In genomic region chr19:35755550-35756371, GRCh38 we compare ENCODE assay signal across 1 cellular context.
A peak's percentile ranks its signal among the peaks of the same experiment; 100 is the strongest.
TF ChIP-seq lines count a peak whose summit lies in the region.

No MANE protein-coding gene starts in this region.

TF ChIP-seq in HepG2, 621 proteins besides CTCF, POLR2A, EP300 and RAD21:
- no peak for TF ChIP-seq MEIS2 (CRISPR knock-in tag; IDR thresholded peaks at IDR 0.05)
- TF ChIP-seq ATF2 (CRISPR knock-in tag; IDR thresholded peaks at IDR 0.05), result no peak
- TF ChIP-seq ZNF589 (CRISPR knock-in tag; conservative IDR thresholded peaks at IDR 0.05), result no peak
- TF ChIP-seq AGO2 (optimal IDR thresholded peaks at IDR 0.05; ENCODE audit: low read depth, low read length), result peak; percentile 22
- TF ChIP-seq ZNF7 (CRISPR knock-in tag; IDR thresholded peaks at IDR 0.05), result no peak
- TF ChIP-seq ZNF121 (CRISPR knock-in tag; IDR thresholded peaks at IDR 0.05), result no peak
- no peak for TF ChIP-seq ZNF780A (CRISPR knock-in tag; IDR thresholded peaks at IDR 0.05)
- TF ChIP-seq ELF3 (CRISPR knock-in tag; IDR thresholded peaks at IDR 0.05), result no peak
- no peak for TF ChIP-seq ZSCAN31 (CRISPR knock-in tag; IDR thresholded peaks at IDR 0.05; ENCODE audit: low read depth)
- TF ChIP-seq ZNF580 (CRISPR knock-in tag; IDR thresholded peaks at IDR 0.05; ENCODE audit: borderline replicate concordance, low read depth), result no peak
- no peak for TF ChIP-seq CREBL2 (CRISPR knock-in tag; IDR thresholded peaks at IDR 0.05; ENCODE audit: borderline replicate concordance)
- no peak for TF ChIP-seq ZBTB43 (CRISPR knock-in tag; conservative IDR thresholded peaks at IDR 0.05)
- TF ChIP-seq RBFOX2 (IDR thresholded peaks at IDR 0.05; ENCODE audit: low read depth, low read length), result 0 out of 2 replicates have a peak, but pooled peaks have one; percentile 47
- TF ChIP-seq MAF1 (CRISPR knock-in tag; IDR thresholded peaks at IDR 0.05; ENCODE audit: borderline replicate concordance), result no peak
